ENCODE assay signal across 24 cellular contexts in genomic region chr17:63316100-63316499, GRCh38.
"Had no signal": no experiment of that assay in that cellular context is flagged by ENCODE, and none has a peak within 500 bp of the region (broad histone marks: within the 10 kb centered on the region; RNA-seq: fewer than 3 reads in every experiment).

No MANE protein-coding gene starts in this region.

- DNase-seq: activated CD4-positive, alpha-beta T cell treated with anti-CD3 and anti-CD28 coated beads for 48 hours; activated CD4-positive, alpha-beta T cell treated with anti-CD3 and anti-CD28 coated beads, Interleukin-2, amount 50 U/mL, for 4 hours; activated CD4-positive, CD25-positive, alpha-beta regulatory T cell treated with anti-CD3 and anti-CD28 coated beads, Interleukin-2, amount 50 U/mL, for 72 hours; activated CD8-positive, alpha-beta memory T cell treated with anti-CD3 and anti-CD28 coated beads, Interleukin-2, amount 50 U/mL, for 48 hours; activated CD8-positive, alpha-beta T cell treated with anti-CD3 and anti-CD28 coated beads, Interleukin-2, amount 10 ng/mL, durations not matched to agents 7 days and 5 days; activated naive CD4-positive, alpha-beta T cell treated with anti-CD3 and anti-CD28 coated beads, Interleukin-2, amount 50 U/mL, for 16 hours; activated naive CD8-positive, alpha-beta T cell treated with anti-CD3 and anti-CD28 coated beads, Interleukin-2, amount 10 ng/mL, durations not matched to agents 7 days and 5 days; activated T-cell treated with anti-CD3 and anti-CD28 coated beads, Interleukin-2, amount 50 U/mL, for 1 hour; adrenal gland; aorta; MG63; NCI-H1105; NCI-H1436; NCI-H1694 treated with DMSO at 0.1 percent for 48 hours; NCI-H2029 treated with DMSO at 0.1 percent for 48 hours; NCI-H345; NCI-H510A; NCI-H526 treated with DMSO at 0.1 percent for 48 hours; NCI-H82; RPMI8226 had no signal

- H3K27me3 ChIP-seq: adrenal gland, breast epithelium, MG63 had no signal

- H3K27ac ChIP-seq: adrenal gland, breast epithelium had no signal

- H3K9me3 ChIP-seq: adrenal gland, breast epithelium, MG63 had no signal

- ATAC-seq: activated CD8-positive, alpha-beta T cell treated with anti-CD3 and anti-CD28 coated beads, Interleukin-2, amount 10 ng/mL, durations not matched to agents 7 days and 5 days; Panc1; Right ventricle myocardium inferior; WTC11 had no signal

- H3K36me3 ChIP-seq: adrenal gland, breast epithelium had no signal

- H3K4me3 ChIP-seq: adrenal gland, breast epithelium, MG63 had no signal

- H3K4me1 ChIP-seq: adrenal gland, breast epithelium had no signal
